Comparison of ENCODE assay signal across 8 cellular contexts in the genomic region with DNA sequence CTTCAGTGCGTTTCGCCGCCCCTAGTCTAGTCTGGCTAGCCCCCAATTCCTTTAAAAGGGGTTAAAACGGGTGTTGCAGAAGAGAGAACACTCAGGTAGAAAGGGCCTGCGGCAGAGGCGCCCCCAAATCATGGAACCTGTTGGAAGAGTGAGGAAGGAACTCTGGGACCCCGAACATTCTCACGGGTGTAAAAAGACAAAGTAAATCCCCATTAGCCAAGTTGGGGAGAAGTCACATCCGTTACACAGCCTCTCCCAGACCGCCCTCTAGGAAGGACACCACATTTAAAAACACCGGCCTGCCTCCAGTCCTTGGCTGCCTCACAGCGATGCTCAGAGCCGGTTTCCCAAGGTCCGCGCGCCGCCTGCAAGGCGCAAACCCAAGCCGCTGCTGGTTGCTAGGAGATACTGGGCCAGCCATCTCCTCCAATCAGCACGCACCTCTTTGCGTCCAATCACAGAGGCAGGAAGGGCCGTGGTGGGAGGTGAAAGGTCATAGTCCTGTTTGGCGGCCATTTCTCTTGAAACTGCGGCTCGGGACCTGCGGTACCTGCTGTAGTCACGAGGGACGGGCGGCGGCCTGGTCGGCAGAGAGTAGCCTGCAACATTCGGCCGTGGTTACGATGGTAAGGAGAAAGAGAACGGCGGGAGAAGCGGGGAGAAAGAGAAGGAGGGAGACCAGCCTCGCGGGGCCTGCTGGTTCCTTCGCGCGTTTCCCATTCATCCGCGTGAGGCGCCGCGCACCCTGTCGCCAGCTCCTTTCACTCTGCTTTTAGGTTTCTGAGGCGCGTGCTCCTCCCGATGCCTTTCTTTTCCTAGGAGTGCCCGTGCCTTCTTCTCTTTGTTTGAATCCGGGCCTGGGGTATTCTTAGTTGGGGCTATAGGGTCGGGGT.
DNase-seq lines count a peak whose midpoint lies in the region; ATAC-seq and TF ChIP-seq lines count a peak whose summit lies in the region.

A gene (plus strand): TSS at position 502 of the 893 bp plus-strand sequence. CDS start 122 bp downstream, at position 624.

- peak within 1 kb of the TSS; percentile 39 for H3K9ac ChIP-seq in rectal smooth muscle tissue (ENCODE audit: low read length)

- ATAC-seq in GM18508 (IDR thresholded peaks at IDR 0.05; ENCODE audit: insufficient read depth, unreplicated experiment) (peak; percentile 99), HG02981 (IDR thresholded peaks at IDR 0.05; ENCODE audit: unreplicated experiment) (peak; percentile 99)

- in situ Hi-C loops in astrocyte of the cerebellum (cut with HindIII; ENCODE audit: low sequenced_read_pairs) = no loop called here

- H3K36me3 ChIP-seq in rectal smooth muscle tissue (ENCODE audit: control insufficient read depth, insufficient read depth, low read length) = peaks cover 5% of the 10 kb centered on the region

- peak; percentile 97 for DNase-seq in NCI-H2029 (lab: John Stamatoyannopoulos, UW)
- DNase-seq in T-helper 22 cell (ENCODE audit: low read depth) = peak; percentile 88
- DNase-seq in astrocyte of the cerebellum (ENCODE audit: low read depth) = peak; percentile 96
- DNase-seq in hepatic stellate cell (ENCODE audit: low spot score) = peak; percentile 99
- DNase-seq in cortex of kidney (lab: John Stamatoyannopoulos, UW) = no peak

- peak within 1 kb of the TSS; percentile 68 for H3K27ac ChIP-seq in rectal smooth muscle tissue (ENCODE audit: low read depth, low read length)

- TF ChIP-seq CTCF in astrocyte of the cerebellum (IDR thresholded peaks at IDR 0.05; ENCODE audit: low read depth, low read length, missing control alignments) = peak; percentile 14

- peak within 1 kb of the TSS; percentile 80 for H3K4me3 ChIP-seq in astrocyte of the cerebellum (ENCODE audit: low read depth, low read length)
- H3K4me3 ChIP-seq in rectal smooth muscle tissue (ENCODE audit: low read length) = peak within 1 kb of the TSS; percentile 90

- H3K4me1 ChIP-seq in rectal smooth muscle tissue (ENCODE audit: control insufficient read depth, insufficient read depth, low read length) = peaks cover 10% of the 10 kb centered on the region

- H3K27me3 ChIP-seq in rectal smooth muscle tissue (ENCODE audit: control insufficient read depth, insufficient read depth, low read length) = no peaks in the 10 kb centered on the region
